ENCODE assay signal across 27 cellular contexts in genomic region chr13:32265726-32266125, GRCh38. TPM values are rescaled to one million over a fixed set of nuclear protein-coding genes. Genes with fewer than 3 reads are reported as not detected.
"Had no signal": no experiment of that assay in that cellular context is flagged by ENCODE, and none has a peak within 500 bp of the region (broad histone marks: within the 10 kb centered on the region; RNA-seq: fewer than 3 reads in every experiment).

No MANE protein-coding gene starts in this region.

- H3K27me3 Mint-ChIP-seq: central memory CD8-positive, alpha-beta T cell; naive thymus-derived CD4-positive, alpha-beta T cell; stimulated activated naive B cell treated with anti-CD40 and anti-IgM and Interleukin-4, amounts not matched to agents 10 μg/mL and 1 μg/mL and 100 μg/mL, for 72 hours; stimulated activated naive CD8-positive, alpha-beta T cell treated with anti-CD3 and anti-CD28 coated beads, Interleukin-15, amount 100 ng/mL, for 72 hours had no signal

- H3K27ac Mint-ChIP-seq: naive thymus-derived CD4-positive, alpha-beta T cell; nephron progenitor cell; stimulated activated naive B cell treated with anti-CD40 and anti-IgM and Interleukin-4, amounts not matched to agents 10 μg/mL and 1 μg/mL and 100 μg/mL, for 72 hours; stimulated activated naive CD8-positive, alpha-beta T cell treated with anti-CD3 and anti-CD28 coated beads, Interleukin-15, amount 100 ng/mL, for 72 hours had no signal

- H3K4me1 ChIP-seq: parathyroid adenoma, prostate gland had no signal

- H3K4me3 Mint-ChIP-seq: central memory CD8-positive, alpha-beta T cell; naive thymus-derived CD4-positive, alpha-beta T cell; nephron progenitor cell; stimulated activated naive B cell treated with anti-CD40 and anti-IgM and Interleukin-4, amounts not matched to agents 10 μg/mL and 1 μg/mL and 100 μg/mL, for 72 hours; stimulated activated naive CD8-positive, alpha-beta T cell treated with anti-CD3 and anti-CD28 coated beads, Interleukin-15, amount 100 ng/mL, for 72 hours had no signal

- H3K9me3 ChIP-seq: prostate gland, sigmoid colon, thoracic aorta, transverse colon had no signal

- H3K4me3 ChIP-seq: dorsolateral prefrontal cortex, prostate gland, sigmoid colon, skin epidermis, thoracic aorta, transverse colon had no signal

- H3K27ac ChIP-seq: parathyroid adenoma, prostate gland, thoracic aorta had no signal

- H3K36me3 Mint-ChIP-seq: stimulated activated naive B cell treated with anti-CD40 and anti-IgM and Interleukin-4, amounts not matched to agents 10 μg/mL and 1 μg/mL and 100 μg/mL, for 72 hours had no signal

- ATAC-seq: esophagus mucosa; left lobe of liver; naive thymus-derived CD4-positive, alpha-beta T cell; stimulated activated naive B cell treated with anti-CD40 and anti-IgM and Interleukin-4, amounts not matched to agents 10 μg/mL and 1 μg/mL and 100 μg/mL, for 72 hours; stimulated activated naive CD8-positive, alpha-beta T cell treated with anti-CD3 and anti-CD28 coated beads, Interleukin-15, amount 100 ng/mL, for 72 hours had no signal

- H3K9me3 Mint-ChIP-seq: central memory CD8-positive, alpha-beta T cell; naive thymus-derived CD4-positive, alpha-beta T cell; nephron progenitor cell; stimulated activated naive B cell treated with anti-CD40 and anti-IgM and Interleukin-4, amounts not matched to agents 10 μg/mL and 1 μg/mL and 100 μg/mL, for 72 hours; stimulated activated naive CD8-positive, alpha-beta T cell treated with anti-CD3 and anti-CD28 coated beads, Interleukin-15, amount 100 ng/mL, for 72 hours had no signal

- H3K4me1 Mint-ChIP-seq: central memory CD8-positive, alpha-beta T cell; naive thymus-derived CD4-positive, alpha-beta T cell; stimulated activated naive B cell treated with anti-CD40 and anti-IgM and Interleukin-4, amounts not matched to agents 10 μg/mL and 1 μg/mL and 100 μg/mL, for 72 hours; stimulated activated naive CD8-positive, alpha-beta T cell treated with anti-CD3 and anti-CD28 coated beads, Interleukin-15, amount 100 ng/mL, for 72 hours had no signal

- DNase-seq: cortex of kidney; dorsolateral prefrontal cortex; effector CD8-positive, alpha-beta T cell; hippocampal formation; kidney glomerular epithelial cell; naive thymus-derived CD4-positive, alpha-beta T cell; nephron progenitor cell; sigmoid colon; stimulated activated CD4-positive, alpha-beta T cell treated with anti-CD3 and anti-CD28 coated beads, Interleukin-2, amount 100 ng/mL, for 24 hours; stimulated activated CD4-positive, alpha-beta T cell treated with anti-CD3 and anti-CD28 coated beads, Interleukin-4, amount 100 ng/mL, for 4 hours; stimulated activated naive B cell treated with anti-CD40 and anti-IgM and Interleukin-4, amounts not matched to agents 10 μg/mL and 1 μg/mL and 100 μg/mL, for 72 hours; stimulated activated naive CD8-positive, alpha-beta T cell treated with anti-CD3 and anti-CD28 coated beads, Interleukin-15, amount 100 ng/mL, for 72 hours; substantia nigra; transverse colon had no signal

- H3K27me3 ChIP-seq: dorsolateral prefrontal cortex, sigmoid colon, transverse colon had no signal

RNA-seq across cellular contexts. Expression of gene ZAR1L, which starts 49.4 kb away (rescaled TPM):
- total RNA-seq: esophagus mucosa; fibroblast of lung; left lobe of liver; lung microvascular endothelial cell; mesenteric fat pad; mononuclear cell; naive thymus-derived CD4-positive, alpha-beta T cell; omental fat pad; prostate gland; renal cortical epithelial cell; sigmoid colon; thoracic aorta; transverse colon had no signal
